Comparison of ENCODE assay signal across 9 cellular contexts in genomic region chr12:6067152-6067916, GRCh38. TPM values are rescaled to one million over a fixed set of nuclear protein-coding genes. Genes with fewer than 3 reads are reported as not detected.
A peak's percentile ranks its signal among the peaks of the same experiment; 100 is the strongest.
DNase-seq lines count a peak whose midpoint lies in the region; ATAC-seq and TF ChIP-seq lines count a peak whose summit lies in the region.
"Had no signal": no experiment of that assay in that cellular context is flagged by ENCODE, and none has a peak within 500 bp of the region (broad histone marks: within the 10 kb centered on the region; RNA-seq: fewer than 3 reads in every experiment).

No MANE protein-coding gene starts in this region.

- H3K27me3 Mint-ChIP-seq in brain = peaks cover 3% of the 10 kb centered on the region
- H3K27me3 Mint-ChIP-seq in activated naive CD8-positive, alpha-beta T cell treated with anti-CD3 and anti-CD28 coated beads for 36 hours = peaks cover 3% of the 10 kb centered on the region

- DNase-seq in ACHN (peak; percentile 61), HT1080 (ENCODE audit: low read depth) (peak; percentile 41), left lobe of liver (ENCODE audit: low spot score) (peak; percentile 76), T-helper 1 cell (no peak)
- DNase-seq in activated CD4-positive, alpha-beta T cell treated with anti-CD3 and anti-CD28 coated beads for 1 hour = no peak
- DNase-seq in activated naive CD8-positive, alpha-beta T cell treated with anti-CD3 and anti-CD28 coated beads for 36 hours = no peak

- H3K4me3 Mint-ChIP-seq in brain = no peak overlapping the region
- H3K4me3 Mint-ChIP-seq in activated naive CD8-positive, alpha-beta T cell treated with anti-CD3 and anti-CD28 coated beads for 36 hours = no peak overlapping the region
- H3K4me3 Mint-ChIP-seq: IgD-negative memory B cell had no signal

- H3K27ac Mint-ChIP-seq in brain = no peak overlapping the region
- H3K27ac Mint-ChIP-seq in activated naive CD8-positive, alpha-beta T cell treated with anti-CD3 and anti-CD28 coated beads for 36 hours = no peak overlapping the region
- H3K27ac Mint-ChIP-seq: IgD-negative memory B cell had no signal

- ATAC-seq in left lobe of liver = peak; percentile 75
- ATAC-seq in HG03159 (IDR thresholded peaks at IDR 0.05; ENCODE audit: unreplicated experiment) = no peak

- in situ Hi-C loops in ACHN (cut with HindIII; ENCODE audit: low pct_ligation_motif_present, low pct_unique_long_range_greater_than_20kb, low sequenced_read_pairs) = no loop called here

- peaks cover 0 to 10% (median 0%) of the 10 kb centered on the region in 5 experiments for H3K9me3 Mint-ChIP-seq in brain
- no peaks in the 10 kb centered on the region for H3K9me3 Mint-ChIP-seq in activated naive CD8-positive, alpha-beta T cell treated with anti-CD3 and anti-CD28 coated beads for 36 hours
- H3K9me3 Mint-ChIP-seq: IgD-negative memory B cell had no signal

- TF ChIP-seq CTCF in brain (conservative IDR thresholded peaks at IDR 0.05) = peak; percentile 31 to 55

- H3K4me1 Mint-ChIP-seq in brain = peaks cover 20% of the 10 kb centered on the region
- peaks cover 15% of the 10 kb centered on the region for H3K4me1 Mint-ChIP-seq in activated naive CD8-positive, alpha-beta T cell treated with anti-CD3 and anti-CD28 coated beads for 36 hours

- no peaks in the 10 kb centered on the region for H3K36me3 Mint-ChIP-seq in brain
- no peaks in the 10 kb centered on the region for H3K36me3 Mint-ChIP-seq in activated naive CD8-positive, alpha-beta T cell treated with anti-CD3 and anti-CD28 coated beads for 36 hours
- H3K36me3 Mint-ChIP-seq: IgD-negative memory B cell had no signal

RNA-seq across cellular contexts. Expression of gene VWF, which starts 57.1 kb away (rescaled TPM):
- not detected in 2 replicates for total RNA-seq in HT1080 (2014; rRNA removed; shearing (Covaris generic))
- polyA plus RNA-seq in HT1080 (2015; cell fraction: cytosol; rRNA removed) = 0.01 and 0.03 TPM in 2 replicates
- polyA plus RNA-seq in HT1080 (2015; cell fraction: nucleus; rRNA removed) = 0.02 TPM in 2 replicates
- 144 TPM for polyA plus RNA-seq in brain (ENCODE audit: insufficient read depth, low read depth, low replicate concordance)
- 6.4 TPM for total RNA-seq in left lobe of liver
- total RNA-seq in activated naive CD8-positive, alpha-beta T cell treated with anti-CD3 and anti-CD28 coated beads for 36 hours = under 1 TPM; 0.24 to 0.25 TPM

Comparison
In these comparisons a context has a peak if more than half of its experiments do, and no peak if none do; other contexts are left out.
1. DNase-seq: peak in ACHN (single experiment), HT1080 (single experiment) and left lobe of liver (single experiment); none in activated CD4-positive, alpha-beta T cell treated with anti-CD3 and anti-CD28 coated beads for 1 hour (single experiment), T-helper 1 cell (0 of 5) and activated naive CD8-positive, alpha-beta T cell treated with anti-CD3 and anti-CD28 coated beads for 36 hours (single experiment).